ENCODE assay signal across 8 cellular contexts in genomic region chr12:131928080-131928764, GRCh38. TPM values are rescaled to one million over a fixed set of nuclear protein-coding genes. Genes with fewer than 3 reads are reported as not detected.
A peak's percentile ranks its signal among the peaks of the same experiment; 100 is the strongest.
DNase-seq lines count a peak whose midpoint lies in the region; ATAC-seq, FAIRE-seq and TF ChIP-seq lines count a peak whose summit lies in the region.

No MANE protein-coding gene starts in this region.

- H3K9ac ChIP-seq in BLaER1: peak overlapping the region; percentile 83
- no peak overlapping the region for H3K9ac ChIP-seq in neural progenitor cell

- H3K27me3 Mint-ChIP-seq in neural progenitor cell (ENCODE audit: insufficient read depth, low read depth): no peaks in the 10 kb centered on the region

- H4K20me1 ChIP-seq in BLaER1 (peaks cover 39% of the 10 kb centered on the region), neural progenitor cell (ENCODE audit: low read depth) (peaks cover 16% of the 10 kb centered on the region)

- peak overlapping the region; percentile 91 for H3K27ac ChIP-seq in BLaER1
- peak overlapping the region; percentile 79 for H3K27ac ChIP-seq in RWPE1
- no peak overlapping the region for H3K27ac ChIP-seq in neural progenitor cell

- H2AFZ ChIP-seq in neural progenitor cell (replicated peaks): peak overlapping the region; percentile 20

- ATAC-seq in GM21447 (IDR thresholded peaks at IDR 0.05; ENCODE audit: unreplicated experiment): peak; percentile 4

- peaks cover 4% of the 10 kb centered on the region for H3F3A ChIP-seq in neural progenitor cell (ENCODE audit: low read depth)

- H3K36me3 Mint-ChIP-seq in neural progenitor cell: peaks cover 16% of the 10 kb centered on the region

- POLR2A ChIA-PET in RWPE1 (lab: Yijun Ruan, JAX; ENCODE audit: low non-redundant PET): no interaction called here

- H3K27ac Mint-ChIP-seq in neural progenitor cell: no peak overlapping the region

- peaks cover 10% of the 10 kb centered on the region for H3K4me1 Mint-ChIP-seq in neural progenitor cell

- no peaks in the 10 kb centered on the region for H3K27me3 ChIP-seq in BLaER1
- H3K27me3 ChIP-seq in neural progenitor cell: peaks cover 9% of the 10 kb centered on the region

- H3K4me2 ChIP-seq in BLaER1 (peak overlapping the region; percentile 90), neural progenitor cell (peak overlapping the region; percentile 79)

- peaks cover 63% of the 10 kb centered on the region for H3K4me1 ChIP-seq in BLaER1
- peaks cover 6% of the 10 kb centered on the region for H3K4me1 ChIP-seq in neural progenitor cell

- CTCF ChIA-PET in RWPE1 (lab: Yijun Ruan, JAX): interaction anchor here (0.7 kb wide), 1 partner anchor 17 kb away, joined by 3 read pairs; no protein-coding TSS in a partner anchor

- no peak for DNase-seq in RWPE1 (ENCODE audit: low spot score)
- DNase-seq in epithelial cell of proximal tubule (ENCODE audit: low read depth): no peak
- no peak for DNase-seq in neural progenitor cell (ENCODE audit: low spot score)
- DNase-seq in NCI-H1417 (lab: John Stamatoyannopoulos, UW): no peak
- DNase-seq in T1000 (lab: John Stamatoyannopoulos, UW): no peak
- DNase-seq in H54 (ENCODE audit: insufficient read length, low spot score): no peak

- TF ChIP-seq POLR2A in H54 (IDR thresholded peaks at IDR 0.05; ENCODE audit: low read depth, low read length): no peak

- FAIRE-seq in H54 (lab: Jason Lieb, UNC): no peak

- H3K9me3 Mint-ChIP-seq in neural progenitor cell: peaks cover 6% of the 10 kb centered on the region

- H3K36me3 ChIP-seq in BLaER1: peaks cover 28% of the 10 kb centered on the region
- peaks cover under 1% of the 10 kb centered on the region for H3K36me3 ChIP-seq in neural progenitor cell

- peak overlapping the region; percentile 88 for H3K4me3 Mint-ChIP-seq in neural progenitor cell

- no peak for TF ChIP-seq CTCF in RWPE1 (conservative IDR thresholded peaks at IDR 0.05; ENCODE audit: low read depth)
- TF ChIP-seq CTCF in epithelial cell of proximal tubule (conservative IDR thresholded peaks at IDR 0.05; ENCODE audit: low read depth, low read length): no peak
- no peak for TF ChIP-seq CTCF in neural progenitor cell (IDR thresholded peaks at IDR 0.05)

- no peaks in the 10 kb centered on the region; the same call in none of the 2 replicates for H3K9me3 ChIP-seq in BLaER1
- no peaks in the 10 kb centered on the region for H3K9me3 ChIP-seq in neural progenitor cell (ENCODE audit: low read depth)

- peaks cover 27% of the 10 kb centered on the region for H3K79me2 ChIP-seq in neural progenitor cell (ENCODE audit: low read depth)

- H3K4me3 ChIP-seq in BLaER1 (peak overlapping the region; percentile 93), epithelial cell of proximal tubule (ENCODE audit: low read depth, low read length) (peak overlapping the region; percentile 97), neural progenitor cell (peak overlapping the region; percentile 65)

RNA-seq across cellular contexts. Expression of gene PUS1, which starts 0.9 kb away (rescaled TPM):
- 17.1 and 44.1 TPM in 2 replicates for total RNA-seq in epithelial cell of proximal tubule
- total RNA-seq in neural progenitor cell (ENCODE audit: low replicate concordance): 15.9 and 17.8 TPM in 2 replicates

RNA-seq across cellular contexts. Expression of gene EP400, which starts 21.5 kb away (rescaled TPM):
- total RNA-seq in epithelial cell of proximal tubule (9.5 and 11.9 TPM in 2 replicates), neural progenitor cell (ENCODE audit: low replicate concordance) (16.3 and 21.2 TPM in 2 replicates)

RNA-seq across cellular contexts. Expression of gene ULK1, which starts 33.8 kb away (rescaled TPM):
- total RNA-seq in epithelial cell of proximal tubule (8.2 and 11.8 TPM in 2 replicates), neural progenitor cell (ENCODE audit: low replicate concordance) (4.9 and 16.0 TPM in 2 replicates)
